18 cellular contexts compared by ENCODE assay signal in genomic region chr12:28800129-28800528, GRCh38.
DNase-seq lines count a peak whose midpoint lies in the region; ATAC-seq, FAIRE-seq and TF ChIP-seq lines count a peak whose summit lies in the region.
"Had no signal": no experiment of that assay in that cellular context is flagged by ENCODE, and none has a peak within 500 bp of the region (broad histone marks: within the 10 kb centered on the region; RNA-seq: fewer than 3 reads in every experiment).

No MANE protein-coding gene starts in this region.

- no peak for TF ChIP-seq CTCF in HepG2 (CRISPR knock-in tag; IDR thresholded peaks at IDR 0.05)

- H3K27ac Mint-ChIP-seq in stimulated activated memory B cell treated with anti-CD40 and anti-IgM and Interleukin-4, amounts not matched to agents 10 μg/mL and 1 μg/mL and 100 μg/mL, for 72 hours, result no peak overlapping the region
- H3K27ac Mint-ChIP-seq: CD4-positive, alpha-beta T cell had no signal

- intact Hi-C loops in HepG2 (cut with micrococcal nuclease; ENCODE audit: unreplicated experiment), result no loop called here

- no peaks in the 10 kb centered on the region for H3K36me3 ChIP-seq in HepG2 (replicated peaks in 1 of 2; ENCODE audit: control insufficient read depth in 1 of 2, insufficient read depth in 2 of 2, low read length in 2 of 2)
- H3K36me3 ChIP-seq: neutrophil, stomach had no signal

- in situ Hi-C loops in ACHN (cut with HindIII; ENCODE audit: low pct_ligation_motif_present, low pct_unique_long_range_greater_than_20kb, low sequenced_read_pairs), result no loop called here
- in situ Hi-C loops in HepG2 (cut with HindIII; ENCODE audit: extremely low pct_ligation_motif_present, low pct_unique_long_range_greater_than_20kb), result no loop called here

- CTCF ChIA-PET in HepG2 (lab: Yijun Ruan, JAX; ENCODE audit: low intra/inter-chr PET ratio, low total read pairs), result no interaction called here

- no TSS peak for BruUV-seq in HepG2 (replicated peaks; lab: Mats Ljungman, UMichigan)

- 7% methylated on average over 1 of the region's 1 CpG for WGBS in HepG2 (ENCODE audit: low lambda C conversion rate)

- no peak for FAIRE-seq in HepG2 (lab: Jason Lieb, UNC)

- no peaks in the 10 kb centered on the region for H3K79me2 ChIP-seq in HepG2 (ENCODE audit: insufficient read depth, low read length)

- H3K4me1 ChIP-seq in HepG2 (ENCODE audit: insufficient read depth, low read length), result no peaks in the 10 kb centered on the region
- H3K4me1 ChIP-seq: foreskin keratinocyte, stomach had no signal

- no peaks in the 10 kb centered on the region for H4K20me1 ChIP-seq in HepG2 (ENCODE audit: insufficient read depth, low read length)

- TF ChIP-seq POLR2A in HepG2 (IDR thresholded peaks at IDR 0.05; ENCODE audit: insufficient read depth in 1 of 2, low read depth in 2 of 2, low read length in 2 of 2), result no peak

- no peak overlapping the region for H3K4me3 Mint-ChIP-seq in stimulated activated memory B cell treated with anti-CD40 and anti-IgM and Interleukin-4, amounts not matched to agents 10 μg/mL and 1 μg/mL and 100 μg/mL, for 72 hours
- H3K4me3 Mint-ChIP-seq: CD4-positive, alpha-beta T cell had no signal

- ATAC-seq in GM18907 (IDR thresholded peaks at IDR 0.05; ENCODE audit: unreplicated experiment) (peak; percentile 89), GM21717 (IDR thresholded peaks at IDR 0.05; ENCODE audit: unreplicated experiment) (peak; percentile 81), HG03432 (IDR thresholded peaks at IDR 0.05; ENCODE audit: unreplicated experiment) (peak; percentile 64), HepG2 (no peak)
- ATAC-seq in stimulated activated memory B cell treated with anti-CD40 and anti-IgM and Interleukin-4, amounts not matched to agents 10 μg/mL and 1 μg/mL and 100 μg/mL, for 72 hours, result peak; percentile 56
- ATAC-seq: foreskin keratinocyte had no signal

- H3K9me3 ChIP-seq in HepG2 (ENCODE audit: low read length), result no peaks in the 10 kb centered on the region
- H3K9me3 ChIP-seq: neutrophil, stomach had no signal

- no peak overlapping the region for H3K4me2 ChIP-seq in HepG2 (ENCODE audit: low read depth, low read length)

- no peaks in the 10 kb centered on the region for H3K36me3 Mint-ChIP-seq in stimulated activated memory B cell treated with anti-CD40 and anti-IgM and Interleukin-4, amounts not matched to agents 10 μg/mL and 1 μg/mL and 100 μg/mL, for 72 hours

- DNase-seq in ACHN, result no peak
- DNase-seq in stimulated activated CD4-positive, alpha-beta T cell treated with anti-CD3 and anti-CD28 coated beads, Interleukin-4, amount 100 ng/mL, for 4 hours, result no peak
- no peak for DNase-seq in T-helper 1 cell
- DNase-seq in HepG2 (ENCODE audit: low spot score), result no peak
- DNase-seq: CD4-positive, alpha-beta T cell; central memory CD4-positive, alpha-beta T cell; foreskin keratinocyte; KG1; mesenchymal stem cell; NCI-H187; NCI-H524 treated with DMSO at 0.1 percent for 48 hours; stomach; T1000 had no signal

- no peak overlapping the region for H3K9ac ChIP-seq in HepG2 (ENCODE audit: insufficient read depth, low read depth, low read length)

- TF ChIP-seq RAD21 in HepG2 (CRISPR knock-in tag; IDR thresholded peaks at IDR 0.05), result no peak

- no peaks in the 10 kb centered on the region for H3K27me3 ChIP-seq in HepG2 (ENCODE audit: control insufficient read depth in 1 of 2, insufficient read depth in 2 of 2, low read length in 2 of 2)
- H3K27me3 ChIP-seq: foreskin keratinocyte, neutrophil, stomach had no signal

- H2AFZ ChIP-seq in HepG2 (ENCODE audit: low read length), result no peak overlapping the region

- H3K27ac ChIP-seq in HepG2 (ENCODE audit: extremely low read length, insufficient read depth, low read length), result no peak overlapping the region
- H3K27ac ChIP-seq: foreskin keratinocyte, neutrophil, stomach had no signal

- POLR2A ChIA-PET in HepG2 (lab: Yijun Ruan, JAX), result no interaction called here

- no peaks in the 10 kb centered on the region for H3K9me3 Mint-ChIP-seq in stimulated activated memory B cell treated with anti-CD40 and anti-IgM and Interleukin-4, amounts not matched to agents 10 μg/mL and 1 μg/mL and 100 μg/mL, for 72 hours
- H3K9me3 Mint-ChIP-seq: CD4-positive, alpha-beta T cell had no signal

- no peaks in the 10 kb centered on the region for H3K27me3 Mint-ChIP-seq in stimulated activated memory B cell treated with anti-CD40 and anti-IgM and Interleukin-4, amounts not matched to agents 10 μg/mL and 1 μg/mL and 100 μg/mL, for 72 hours

- TF ChIP-seq EP300 in HepG2 (IDR thresholded peaks at IDR 0.05; ENCODE audit: low read depth in 2 of 2, low read length in 2 of 2) (no peak), HepG2 (CRISPR knock-in tag; IDR thresholded peaks at IDR 0.05; ENCODE audit: borderline replicate concordance) (no peak)

- H3K4me1 Mint-ChIP-seq in stimulated activated memory B cell treated with anti-CD40 and anti-IgM and Interleukin-4, amounts not matched to agents 10 μg/mL and 1 μg/mL and 100 μg/mL, for 72 hours, result no peaks in the 10 kb centered on the region

- no peak overlapping the region for H3K4me3 ChIP-seq in HepG2 (replicated peaks in 1 of 3; ENCODE audit: insufficient read depth in 1 of 3, low read depth in 2 of 3, low read length in 3 of 3)
- H3K4me3 ChIP-seq: stomach had no signal

TF ChIP-seq in HepG2, 621 proteins besides CTCF, POLR2A, EP300 and RAD21:
- TF ChIP-seq AGO1 (IDR thresholded peaks at IDR 0.05; ENCODE audit: low read depth, low read length, poor library complexity, severe bottlenecking), result no peak
- no peak for TF ChIP-seq ZFY (CRISPR knock-in tag; IDR thresholded peaks at IDR 0.05)
- no peak for TF ChIP-seq ZNF569 (CRISPR knock-in tag; IDR thresholded peaks at IDR 0.05; ENCODE audit: borderline replicate concordance)
- TF ChIP-seq, protein P1, sequence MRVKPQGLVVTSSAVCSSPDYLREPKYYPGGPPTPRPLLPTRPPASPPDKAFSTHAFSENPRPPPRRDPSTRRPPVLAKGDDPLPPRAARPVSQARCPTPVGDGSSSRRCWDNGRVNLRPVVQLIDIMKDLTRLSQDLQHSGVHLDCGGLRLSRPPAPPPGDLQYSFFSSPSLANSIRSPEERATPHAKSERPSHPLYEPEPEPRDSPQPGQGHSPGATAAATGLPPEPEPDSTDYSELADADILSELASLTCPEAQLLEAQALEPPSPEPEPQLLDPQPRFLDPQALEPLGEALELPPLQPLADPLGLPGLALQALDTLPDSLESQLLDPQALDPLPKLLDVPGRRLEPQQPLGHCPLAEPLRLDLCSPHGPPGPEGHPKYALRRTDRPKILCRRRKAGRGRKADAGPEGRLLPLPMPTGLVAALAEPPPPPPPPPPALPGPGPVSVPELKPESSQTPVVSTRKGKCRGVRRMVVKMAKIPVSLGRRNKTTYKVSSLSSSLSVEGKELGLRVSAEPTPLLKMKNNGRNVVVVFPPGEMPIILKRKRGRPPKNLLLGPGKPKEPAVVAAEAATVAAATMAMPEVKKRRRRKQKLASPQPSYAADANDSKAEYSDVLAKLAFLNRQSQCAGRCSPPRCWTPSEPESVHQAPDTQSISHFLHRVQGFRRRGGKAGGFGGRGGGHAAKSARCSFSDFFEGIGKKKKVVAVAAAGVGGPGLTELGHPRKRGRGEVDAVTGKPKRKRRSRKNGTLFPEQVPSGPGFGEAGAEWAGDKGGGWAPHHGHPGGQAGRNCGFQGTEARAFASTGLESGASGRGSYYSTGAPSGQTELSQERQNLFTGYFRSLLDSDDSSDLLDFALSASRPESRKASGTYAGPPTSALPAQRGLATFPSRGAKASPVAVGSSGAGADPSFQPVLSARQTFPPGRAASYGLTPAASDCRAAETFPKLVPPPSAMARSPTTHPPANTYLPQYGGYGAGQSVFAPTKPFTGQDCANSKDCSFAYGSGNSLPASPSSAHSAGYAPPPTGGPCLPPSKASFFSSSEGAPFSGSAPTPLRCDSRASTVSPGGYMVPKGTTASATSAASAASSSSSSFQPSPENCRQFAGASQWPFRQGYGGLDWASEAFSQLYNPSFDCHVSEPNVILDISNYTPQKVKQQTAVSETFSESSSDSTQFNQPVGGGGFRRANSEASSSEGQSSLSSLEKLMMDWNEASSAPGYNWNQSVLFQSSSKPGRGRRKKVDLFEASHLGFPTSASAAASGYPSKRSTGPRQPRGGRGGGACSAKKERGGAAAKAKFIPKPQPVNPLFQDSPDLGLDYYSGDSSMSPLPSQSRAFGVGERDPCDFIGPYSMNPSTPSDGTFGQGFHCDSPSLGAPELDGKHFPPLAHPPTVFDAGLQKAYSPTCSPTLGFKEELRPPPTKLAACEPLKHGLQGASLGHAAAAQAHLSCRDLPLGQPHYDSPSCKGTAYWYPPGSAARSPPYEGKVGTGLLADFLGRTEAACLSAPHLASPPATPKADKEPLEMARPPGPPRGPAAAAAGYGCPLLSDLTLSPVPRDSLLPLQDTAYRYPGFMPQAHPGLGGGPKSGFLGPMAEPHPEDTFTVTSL (CRISPR knock-in tag; IDR thresholded peaks at IDR 0.05; ENCODE audit: borderline replicate concordance), result no peak
- no peak for TF ChIP-seq ZNF746 (CRISPR knock-in tag; IDR thresholded peaks at IDR 0.05)
- TF ChIP-seq SKI (IDR thresholded peaks at IDR 0.05; ENCODE audit: partially characterized antibody), result no peak
- no peak for TF ChIP-seq NR2F2 (IDR thresholded peaks at IDR 0.05; ENCODE audit: borderline replicate concordance, low read depth)
- TF ChIP-seq ZNF737 (CRISPR knock-in tag; IDR thresholded peaks at IDR 0.05; ENCODE audit: borderline replicate concordance), result no peak
- TF ChIP-seq ZNF572 (CRISPR knock-in tag; IDR thresholded peaks at IDR 0.05), result no peak
- no peak for TF ChIP-seq ZNF839 (CRISPR knock-in tag; IDR thresholded peaks at IDR 0.05; ENCODE audit: borderline replicate concordance)
- no peak for TF ChIP-seq SALL1 (CRISPR knock-in tag; IDR thresholded peaks at IDR 0.05)
- no peak for TF ChIP-seq POLR2G (IDR thresholded peaks at IDR 0.05; ENCODE audit: low read depth, low read length)
- TF ChIP-seq MBNL3 (CRISPR knock-in tag; conservative IDR thresholded peaks at IDR 0.05), result no peak
- TF ChIP-seq ZBTB1 (CRISPR knock-in tag; IDR thresholded peaks at IDR 0.05; ENCODE audit: borderline replicate concordance), result no peak
- TF ChIP-seq ZFP1 (CRISPR knock-in tag; IDR thresholded peaks at IDR 0.05), result no peak
- no peak for TF ChIP-seq CAMTA2 (CRISPR knock-in tag; IDR thresholded peaks at IDR 0.05; ENCODE audit: borderline replicate concordance)
- TF ChIP-seq NR0B2 (CRISPR knock-in tag; IDR thresholded peaks at IDR 0.05), result no peak
- no peak for TF ChIP-seq NFKB2 (CRISPR knock-in tag; IDR thresholded peaks at IDR 0.05; ENCODE audit: borderline replicate concordance)
- no peak for TF ChIP-seq ASH2L (IDR thresholded peaks at IDR 0.05; ENCODE audit: insufficient read length, low read depth, low read length)
TF ChIP-seq in HepG2: peak in this region for 0.
